8 cellular contexts compared by ENCODE assay signal in genomic region chr2:88692187-88692586, GRCh38. TPM values are rescaled to one million over a fixed set of nuclear protein-coding genes. Genes with fewer than 3 reads are reported as not detected.
DNase-seq lines count a peak whose midpoint lies in the region; ATAC-seq and TF ChIP-seq lines count a peak whose summit lies in the region.

No MANE protein-coding gene starts in this region.

- H3K9me3 Mint-ChIP-seq in stimulated activated naive B cell treated with anti-CD40 and anti-IgM and Interleukin-4, amounts not matched to agents 10 μg/mL and 1 μg/mL and 100 μg/mL, for 72 hours, result peaks cover 2 to 3% of the 10 kb centered on the region in 2 donors

- DNase-seq in T-helper 2 cell (peak in 3 of 5 experiments; percentile 4 to 58 (median 7)), cerebellar cortex (ENCODE audit: low spot score) (peak; percentile 7), lower lobe of right lung (peak; percentile 52)
- peak; percentile 15 for DNase-seq in stimulated activated naive B cell treated with anti-CD40 and anti-IgM and Interleukin-4, amounts not matched to agents 10 μg/mL and 1 μg/mL and 100 μg/mL, for 72 hours

- H3K27me3 ChIP-seq in lower lobe of right lung (ENCODE audit: low read depth), result no peaks in the 10 kb centered on the region

- H3K36me3 Mint-ChIP-seq in stimulated activated naive B cell treated with anti-CD40 and anti-IgM and Interleukin-4, amounts not matched to agents 10 μg/mL and 1 μg/mL and 100 μg/mL, for 72 hours, result peaks cover 5 to 20% of the 10 kb centered on the region in 2 donors

- H3K9me3 ChIP-seq in lower lobe of right lung, result no peaks in the 10 kb centered on the region

- peak overlapping the region; percentile 90 for H3K4me3 ChIP-seq in lower lobe of right lung

- H3K4me1 ChIP-seq in lower lobe of right lung, result peaks cover 23% of the 10 kb centered on the region

- peak overlapping the region; percentile 90 to 94 for H3K4me3 Mint-ChIP-seq in stimulated activated naive B cell treated with anti-CD40 and anti-IgM and Interleukin-4, amounts not matched to agents 10 μg/mL and 1 μg/mL and 100 μg/mL, for 72 hours

- TF ChIP-seq CTCF in C4-2B (conservative IDR thresholded peaks at IDR 0.05), result no peak
- TF ChIP-seq CTCF in lower lobe of right lung (IDR thresholded peaks at IDR 0.05), result no peak

- intact Hi-C loops in lower lobe of right lung (cut with DNase I), result no loop called here

- ATAC-seq in HG02943 (IDR thresholded peaks at IDR 0.05; ENCODE audit: low read depth, unreplicated experiment) (peak; percentile 15), lower lobe of right lung (peak; percentile 6 to 20), GM21515 (IDR thresholded peaks at IDR 0.05; ENCODE audit: unreplicated experiment) (no peak), GM21786 (IDR thresholded peaks at IDR 0.05; ENCODE audit: unreplicated experiment) (no peak)
- ATAC-seq in stimulated activated naive B cell treated with anti-CD40 and anti-IgM and Interleukin-4, amounts not matched to agents 10 μg/mL and 1 μg/mL and 100 μg/mL, for 72 hours (replicated peaks), result peak in 1 of 2 donors; percentile 4

- H3K36me3 ChIP-seq in lower lobe of right lung, result no peaks in the 10 kb centered on the region

- peak overlapping the region; percentile 97 for H3K27ac Mint-ChIP-seq in stimulated activated naive B cell treated with anti-CD40 and anti-IgM and Interleukin-4, amounts not matched to agents 10 μg/mL and 1 μg/mL and 100 μg/mL, for 72 hours

- no peaks in the 10 kb centered on the region for H3K27me3 Mint-ChIP-seq in stimulated activated naive B cell treated with anti-CD40 and anti-IgM and Interleukin-4, amounts not matched to agents 10 μg/mL and 1 μg/mL and 100 μg/mL, for 72 hours

- H3K27ac ChIP-seq in C4-2B (peak overlapping the region; percentile 79), lower lobe of right lung (peak overlapping the region; percentile 87)

- H3K4me1 Mint-ChIP-seq in stimulated activated naive B cell treated with anti-CD40 and anti-IgM and Interleukin-4, amounts not matched to agents 10 μg/mL and 1 μg/mL and 100 μg/mL, for 72 hours, result peaks cover 33 to 69% of the 10 kb centered on the region in 2 donors

RNA-seq across cellular contexts. Expression of gene RPIA, which starts 0.7 kb away (rescaled TPM):
- total RNA-seq in lower lobe of right lung, result 16.5 TPM

Comparison
In these comparisons a context has a peak if more than half of its experiments do, and no peak if none do; other contexts are left out.
1. ATAC-seq: peak in HG02943 (single experiment) and lower lobe of right lung (2 of 2); none in GM21515 (single experiment) and GM21786 (single experiment).
2. Peak in every context shown above with its lines, with median percentiles within 50 percentile points of each other: DNase-seq.